In the genomic region with DNA sequence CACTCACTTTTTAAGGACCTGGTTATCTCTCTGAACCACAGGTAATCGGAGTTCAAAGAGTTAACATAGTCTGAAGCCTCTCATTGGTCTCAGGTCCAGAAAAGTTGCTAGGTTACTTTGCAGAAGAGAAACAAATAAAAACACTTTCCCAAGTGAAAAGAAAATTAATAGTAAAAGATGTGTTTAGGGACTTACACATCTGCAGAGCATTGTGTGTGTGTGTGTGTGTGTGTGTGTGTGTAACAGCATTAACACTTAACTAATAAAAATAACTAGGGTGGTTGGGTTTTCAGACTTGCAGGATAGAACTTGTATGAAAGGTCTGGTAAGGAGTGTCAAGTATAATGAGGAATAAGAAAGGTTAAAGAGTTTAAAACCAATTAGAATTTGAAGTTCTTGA, we compare ENCODE assay signal across 18 cellular contexts. TPM values are rescaled to one million over a fixed set of nuclear protein-coding genes. Genes with fewer than 3 reads are reported as not detected.
DNase-seq lines count a peak whose midpoint lies in the region; ATAC-seq and TF ChIP-seq lines count a peak whose summit lies in the region.
"Had no signal": no experiment of that assay in that cellular context is flagged by ENCODE, and none has a peak within 500 bp of the region (broad histone marks: within the 10 kb centered on the region; RNA-seq: fewer than 3 reads in every experiment).

No MANE protein-coding gene starts in this region.

- no peak overlapping the region for H3K23ac ChIP-seq in IMR-90 (ENCODE audit: low read depth, low read length)

- dilution Hi-C loops in IMR-90 (cut with HindIII; ENCODE audit: low sequenced_read_pairs, unreplicated experiment) = no loop called here

- H3K4ac ChIP-seq in IMR-90 (ENCODE audit: low read depth, low read length) = peak overlapping the region; percentile 98; the same call in 1 of the 2 replicates

- intact Hi-C loops in IMR-90 (cut with micrococcal nuclease) (no loop called here), esophagus muscularis mucosa (cut with DNase I) (no loop called here), upper lobe of right lung (cut with DNase I) (no loop called here)

- no peaks in the 10 kb centered on the region for H3K36me3 Mint-ChIP-seq in mesothelial cell of epicardium
- H3K36me3 Mint-ChIP-seq: CD14-positive monocyte; natural killer cell treated with Interleukin-12 subunit alpha and Interleukin-12 subunit beta and Interleukin-15 and Interleukin-18, amount 100 ng/mL, for 72 hours had no signal

- peak overlapping the region; percentile 95; the same call in 1 of the 2 replicates for H3K9ac ChIP-seq in IMR-90 (ENCODE audit: low read depth, low read length)

- H3K27me3 ChIP-seq in IMR-90 (ENCODE audit: control insufficient read depth, insufficient read depth, low read length) = no peaks in the 10 kb centered on the region
- H3K27me3 ChIP-seq in esophagus muscularis mucosa = no peaks in the 10 kb centered on the region
- H3K27me3 ChIP-seq in upper lobe of right lung = no peaks in the 10 kb centered on the region

- H2BK20ac ChIP-seq in IMR-90 (ENCODE audit: low read depth, low read length) = no peak overlapping the region

- BruUV-seq in IMR-90 (replicated peaks; lab: Mats Ljungman, UMichigan) = no TSS peak

- H2BK15ac ChIP-seq in IMR-90 (ENCODE audit: low read depth, low read length) = no peak overlapping the region

- WGBS in IMR-90 (ENCODE audit: extremely low coverage in 2 of 2, insufficient read length in 1 of 2), 2 experiments = no CpG with 5 or more reads among the region's 1 CpG
- 85% methylated on average over 1 of the region's 1 CpG for WGBS in esophagus muscularis mucosa

- peaks cover 8% of the 10 kb centered on the region for H3K9me1 ChIP-seq in IMR-90 (ENCODE audit: insufficient read depth, low read length)

- H3K36me3 ChIP-seq in IMR-90 (ENCODE audit: control insufficient read depth, insufficient read depth, low read length) (no peaks in the 10 kb centered on the region), esophagus muscularis mucosa (no peaks in the 10 kb centered on the region), upper lobe of right lung (no peaks in the 10 kb centered on the region)

- peak overlapping the region; percentile 94; the same call in 1 of the 2 replicates for H3K56ac ChIP-seq in IMR-90 (ENCODE audit: extremely low read depth, insufficient read depth, low read length)

- H3K4me3 ChIP-seq in IMR-90 (ENCODE audit: insufficient read depth, low read depth, low read length) = peak overlapping the region; percentile 57; the same call in 1 of the 2 replicates
- peak overlapping the region in 1 of 4 donors; percentile 14 for H3K4me3 ChIP-seq in esophagus muscularis mucosa
- H3K4me3 ChIP-seq in upper lobe of right lung = peak overlapping the region; percentile 9
- H3K4me3 ChIP-seq: lung had no signal

- H3K27ac Mint-ChIP-seq in mesothelial cell of epicardium = no peak overlapping the region
- H3K27ac Mint-ChIP-seq: CD14-positive monocyte; natural killer cell treated with Interleukin-12 subunit alpha and Interleukin-12 subunit beta and Interleukin-15 and Interleukin-18, amount 100 ng/mL, for 72 hours had no signal

- in situ Hi-C loops in IMR-90 (cut with MboI; ENCODE audit: low sequenced_read_pairs) = loop anchor here (5.0 kb wide), 1 partner anchor 53 kb away; no protein-coding TSS in a partner anchor

- TF ChIP-seq CTCF in IMR-90 (conservative IDR thresholded peaks at IDR 0.05; ENCODE audit: low read depth, low read length) (no peak), esophagus muscularis mucosa (IDR thresholded peaks at IDR 0.05) (no peak), mesothelial cell of epicardium (IDR thresholded peaks at IDR 0.05; ENCODE audit: unreplicated experiment) (no peak), upper lobe of right lung (IDR thresholded peaks at IDR 0.05) (no peak)

- no peak overlapping the region for H3K27ac ChIP-seq in IMR-90 (ENCODE audit: insufficient read depth, low read length)
- H3K27ac ChIP-seq in esophagus muscularis mucosa (replicated peaks in 1 of 4) = no peak overlapping the region
- no peak overlapping the region for H3K27ac ChIP-seq in upper lobe of right lung

- H3K14ac ChIP-seq in IMR-90 (replicated peaks; ENCODE audit: low read depth, low read length) = 0 out of 2 replicates have a peak overlapping the region, but pooled peaks have one; percentile 95

- CTCF ChIA-PET in IMR-90 (lab: Yijun Ruan, JAX) = interaction anchor here (1.3 kb wide), 1 partner anchor 389 kb away, joined by 4 read pairs; no protein-coding TSS in a partner anchor

- H3K9me3 ChIP-seq in IMR-90 (ENCODE audit: control insufficient read depth, insufficient read depth, low read length) = no peaks in the 10 kb centered on the region
- no peaks in the 10 kb centered on the region for H3K9me3 ChIP-seq in esophagus muscularis mucosa
- H3K9me3 ChIP-seq in upper lobe of right lung = no peaks in the 10 kb centered on the region

- ATAC-seq in IMR-90 (ENCODE audit: low read depth) (no peak), upper lobe of right lung (no peak), HG03135 (IDR thresholded peaks at IDR 0.05; ENCODE audit: unreplicated experiment) (no peak)
- ATAC-seq: natural killer cell treated with Interleukin-12 subunit alpha and Interleukin-12 subunit beta and Interleukin-15 and Interleukin-18, amount 100 ng/mL, for 72 hours had no signal

- peak overlapping the region; percentile 58 for H3K4me3 Mint-ChIP-seq in mesothelial cell of epicardium
- H3K4me3 Mint-ChIP-seq: natural killer cell treated with Interleukin-12 subunit alpha and Interleukin-12 subunit beta and Interleukin-15 and Interleukin-18, amount 100 ng/mL, for 72 hours had no signal

- TF ChIP-seq EP300 in esophagus muscularis mucosa (IDR thresholded peaks at IDR 0.05) = no peak

- peak overlapping the region; percentile 23 for H2BK120ac ChIP-seq in IMR-90 (ENCODE audit: low read depth, low read length)

- TF ChIP-seq POLR2A in IMR-90 (IDR thresholded peaks at IDR 0.05; ENCODE audit: low read depth, low read length) (no peak), esophagus muscularis mucosa (IDR thresholded peaks at IDR 0.05; ENCODE audit: low read depth) (no peak)

- TF ChIP-seq RAD21 in IMR-90 (IDR thresholded peaks at IDR 0.05; ENCODE audit: low read length) = no peak

- peak overlapping the region; percentile 26; the same call in 1 of the 2 replicates for H4K5ac ChIP-seq in IMR-90 (ENCODE audit: low read depth, low read length)

- no peaks in the 10 kb centered on the region for H3K9me3 Mint-ChIP-seq in mesothelial cell of epicardium
- H3K9me3 Mint-ChIP-seq: CD14-positive monocyte; natural killer cell treated with Interleukin-12 subunit alpha and Interleukin-12 subunit beta and Interleukin-15 and Interleukin-18, amount 100 ng/mL, for 72 hours had no signal

- peak overlapping the region; percentile 93 for H2BK5ac ChIP-seq in IMR-90 (ENCODE audit: low read depth, low read length, poor library complexity, severe bottlenecking)

- POLR2A ChIA-PET in IMR-90 (lab: Charles Lee; ENCODE audit: unreplicated experiment) = interaction anchor here (0.6 to 1.1 kb wide), 3 partner anchors 9 to 415 kb away, joined by 3 to 7 read pairs (median 5); no protein-coding TSS in a partner anchor

- H3K79me1 ChIP-seq in IMR-90 (ENCODE audit: low read depth in 1 of 2, low read length in 2 of 2) = peaks cover 0 to 3% of the 10 kb centered on the region in 2 experiments; a peak in 1 of 4 replicates

- H3K18ac ChIP-seq in IMR-90 (ENCODE audit: low read depth, low read length) = peak overlapping the region; percentile 23; the same call in 1 of the 2 replicates

- H3K27me3 Mint-ChIP-seq in mesothelial cell of epicardium (ENCODE audit: low read depth) = peaks cover 7% of the 10 kb centered on the region

- no peak overlapping the region for H2AFZ ChIP-seq in IMR-90 (replicated peaks; ENCODE audit: low read length, poor library complexity)

- H3K4me2 ChIP-seq in IMR-90 (ENCODE audit: low read depth, low read length) = peak overlapping the region; percentile 94; the same call in 1 of the 2 replicates

- H4K8ac ChIP-seq in IMR-90 (ENCODE audit: low read depth in 2 of 2, low read length in 2 of 2) = peak overlapping the region in 1 of 2 experiments; percentile 91; a peak in 2 of 4 replicates

- no peak overlapping the region for H2AK9ac ChIP-seq in IMR-90 (replicated peaks; ENCODE audit: low read depth, low read length, poor library complexity)

- H3K4me1 Mint-ChIP-seq in mesothelial cell of epicardium = peaks cover 29% of the 10 kb centered on the region

- peak overlapping the region; percentile 93; the same call in 1 of the 2 replicates for H4K91ac ChIP-seq in IMR-90 (ENCODE audit: insufficient read depth, low read depth, low read length)

- H2AK5ac ChIP-seq in IMR-90 (ENCODE audit: low read depth, low read length) = no peak overlapping the region

- no peaks in the 10 kb centered on the region for H4K20me1 ChIP-seq in IMR-90 (ENCODE audit: insufficient read depth, low read length)

- DNase-seq in IMR-90 (no peak), esophagus muscularis mucosa (ENCODE audit: extremely low spot score) (peak; percentile 24), mesothelial cell of epicardium (ENCODE audit: low spot score in 2 of 2, unreplicated experiment in 2 of 2) (no peak), upper lobe of right lung (no peak), ureter (ENCODE audit: low spot score) (no peak)
- DNase-seq in stimulated activated CD8-positive, alpha-beta memory T cell treated with anti-CD3 and anti-CD28 coated beads, Interleukin-4, amount 100 ng/mL, for 48 hours = no peak
- DNase-seq: activated CD4-positive, alpha-beta T cell treated with anti-CD3 and anti-CD28 coated beads for 4 hours; activated gamma-delta T cell; DMS79 treated with DMSO at 0.1 percent for 48 hours; NCI-H187 treated with DMSO at 0.1 percent for 48 hours; NCI-H510A; retina had no signal

- H3K4me1 ChIP-seq in IMR-90 (ENCODE audit: control insufficient read depth, insufficient read depth, low read length) = peaks cover 26% of the 10 kb centered on the region
- H3K4me1 ChIP-seq in esophagus muscularis mucosa = peaks cover 14 to 37% (median 32%) of the 10 kb centered on the region in 4 donors
- H3K4me1 ChIP-seq in upper lobe of right lung = peaks cover 20% of the 10 kb centered on the region

TF ChIP-seq in IMR-90, 13 proteins besides CTCF, POLR2A, EP300 and RAD21 (continues in another document):
- TF ChIP-seq MAZ (IDR thresholded peaks at IDR 0.05; ENCODE audit: borderline replicate concordance, low read depth, low read length) = no peak
- no peak for TF ChIP-seq FOS (IDR thresholded peaks at IDR 0.05; ENCODE audit: low read depth, low read length)

RNA-seq across cellular contexts. Expression of a gene that starts 1.0 kb away (rescaled TPM):
- total RNA-seq in IMR-90 (2012; rRNA removed) (13.1 TPM in 2 replicates), esophagus muscularis mucosa (1 to 10 TPM in 2 of 4 donors, under 1 TPM in 2; 0.66 to 3.5 (median 2.1) TPM), mesothelial cell of epicardium (1.4 to 2.4 TPM (median 1.5 TPM) in 3 replicates), upper lobe of right lung (5.9 TPM), ureter (16.4 TPM)
- 14.7 and 16.2 TPM in 2 replicates for polyA plus RNA-seq in IMR-90 (2012; rRNA removed)
- polyA plus RNA-seq in IMR-90 (2012; cell fraction: cytosol; rRNA removed) = 23.1 and 36.2 TPM in 2 replicates
- 15.5 and 19.8 TPM in 2 replicates for polyA plus RNA-seq in IMR-90 (2012; cell fraction: nucleus; rRNA removed; ENCODE audit: low replicate concordance)
- total RNA-seq: epithelial cell of proximal tubule; natural killer cell treated with Interleukin-12 subunit alpha and Interleukin-12 subunit beta and Interleukin-15 and Interleukin-18, amount 100 ng/mL, for 72 hours; OCI-LY7 had no signal
- polyA plus RNA-seq: CD14-positive monocyte had no signal
